In genomic region chr1:247332901-247333361, GRCh38 we compare ENCODE assay signal across 8 cellular contexts. TPM values are rescaled to one million over a fixed set of nuclear protein-coding genes. Genes with fewer than 3 reads are reported as not detected.
DNase-seq lines count a peak whose midpoint lies in the region; ATAC-seq and TF ChIP-seq lines count a peak whose summit lies in the region.

No MANE protein-coding gene starts in this region.

- H3K27ac Mint-ChIP-seq in osteocyte (ENCODE audit: unreplicated experiment): peak overlapping the region; percentile 89

- H3K9me3 Mint-ChIP-seq in osteocyte (ENCODE audit: unreplicated experiment): no peaks in the 10 kb centered on the region

- H3K27me3 Mint-ChIP-seq in osteocyte (ENCODE audit: unreplicated experiment): no peaks in the 10 kb centered on the region

- ATAC-seq in GM21367 (IDR thresholded peaks at IDR 0.05; ENCODE audit: unreplicated experiment) (no peak), GM19452 (IDR thresholded peaks at IDR 0.05; ENCODE audit: unreplicated experiment) (no peak), GM21825 (IDR thresholded peaks at IDR 0.05; ENCODE audit: unreplicated experiment) (no peak)

- CTCF ChIA-PET in HEK293T (lab: Yijun Ruan, JAX): no interaction called here

- POLR2A ChIA-PET in HEK293T (lab: Yijun Ruan, JAX): no interaction called here

- H3K4me3 ChIP-seq in AG10803 (ENCODE audit: low read length): peak overlapping the region; percentile 80
- peak overlapping the region; percentile 87 for H3K4me3 ChIP-seq in WI38 (ENCODE audit: low read depth, low read length)

- peaks cover 60% of the 10 kb centered on the region for H3K4me1 Mint-ChIP-seq in osteocyte (ENCODE audit: unreplicated experiment)

- H3K4me3 Mint-ChIP-seq in osteocyte (ENCODE audit: unreplicated experiment): peak overlapping the region; percentile 81

- DNase-seq in AG10803 (ENCODE audit: low read depth): no peak
- DNase-seq in HEK293T (ENCODE audit: extremely low spot score): peak; percentile 7
- DNase-seq in globus pallidus (ENCODE audit: low spot score): peak; percentile 31
- no peak for DNase-seq in osteocyte (ENCODE audit: extremely low spot score, unreplicated experiment)

- H3K36me3 Mint-ChIP-seq in osteocyte (ENCODE audit: unreplicated experiment): peaks cover 3% of the 10 kb centered on the region

- TF ChIP-seq CTCF in AG10803 (conservative IDR thresholded peaks at IDR 0.05; ENCODE audit: low read length) (no peak), WI38 (IDR thresholded peaks at IDR 0.05; ENCODE audit: low read depth, low read length) (no peak), osteocyte (IDR thresholded peaks at IDR 0.05) (no peak)

TF ChIP-seq in HEK293T, 16 proteins besides CTCF, POLR2A, EP300 and RAD21:
- TF ChIP-seq SP1 (IDR thresholded peaks at IDR 0.05) (no peak), PKNOX1 (IDR thresholded peaks at IDR 0.05) (no peak), FOXK2 (IDR thresholded peaks at IDR 0.05) (no peak), LEF1 (IDR thresholded peaks at IDR 0.05; ENCODE audit: borderline replicate concordance) (no peak), HDGF (IDR thresholded peaks at IDR 0.05; ENCODE audit: borderline replicate concordance) (no peak), L3MBTL2 (conservative IDR thresholded peaks at IDR 0.05) (no peak), FOXM1 (IDR thresholded peaks at IDR 0.05; ENCODE audit: borderline replicate concordance) (no peak), NFRKB (IDR thresholded peaks at IDR 0.05) (no peak), SUZ12 (IDR thresholded peaks at IDR 0.05) (no peak), ARNT (IDR thresholded peaks at IDR 0.05) (no peak), CTBP1 (IDR thresholded peaks at IDR 0.05; ENCODE audit: borderline replicate concordance) (no peak), FOXA1 (IDR thresholded peaks at IDR 0.05) (no peak), BHLHE40 (IDR thresholded peaks at IDR 0.05; ENCODE audit: borderline replicate concordance) (no peak), TARDBP (IDR thresholded peaks at IDR 0.05) (no peak)
TF ChIP-seq in HEK293T: peak in this region for 0.

RNA-seq across cellular contexts. Expression of gene ZNF496, which starts 1.3 kb away (rescaled TPM):
- total RNA-seq in osteocyte: 39.8 and 43.0 TPM in 2 replicates

Comparison
In these comparisons a context has a peak if more than half of its experiments do, and no peak if none do; other contexts are left out.
1. DNase-seq: peak in HEK293T (single experiment) and globus pallidus (single experiment); none in AG10803 (single experiment) and osteocyte (single experiment).